Comparison of ENCODE assay signal across 1 cellular context in genomic region chr16:75462804-75463203, GRCh38.
TF ChIP-seq lines count a peak whose summit lies in the region.

No MANE protein-coding gene starts in this region.

TF ChIP-seq in HepG2, 621 proteins besides CTCF, POLR2A, EP300 and RAD21 (continued from another document):
- TF ChIP-seq ZNF276 (CRISPR knock-in tag; IDR thresholded peaks at IDR 0.05; ENCODE audit: low read depth) (no peak), MTERF4 (CRISPR knock-in tag; IDR thresholded peaks at IDR 0.05) (no peak), PITX1 (CRISPR knock-in tag; IDR thresholded peaks at IDR 0.05) (no peak), ATF1 (CRISPR knock-in tag; IDR thresholded peaks at IDR 0.05) (no peak), KAT7 (CRISPR knock-in tag; IDR thresholded peaks at IDR 0.05; ENCODE audit: borderline replicate concordance) (no peak), ZMYM2 (CRISPR knock-in tag; IDR thresholded peaks at IDR 0.05) (no peak), REXO4 (CRISPR knock-in tag; IDR thresholded peaks at IDR 0.05; ENCODE audit: borderline replicate concordance) (no peak)
